ENCODE assay signal across 10 cellular contexts in the genomic region with DNA sequence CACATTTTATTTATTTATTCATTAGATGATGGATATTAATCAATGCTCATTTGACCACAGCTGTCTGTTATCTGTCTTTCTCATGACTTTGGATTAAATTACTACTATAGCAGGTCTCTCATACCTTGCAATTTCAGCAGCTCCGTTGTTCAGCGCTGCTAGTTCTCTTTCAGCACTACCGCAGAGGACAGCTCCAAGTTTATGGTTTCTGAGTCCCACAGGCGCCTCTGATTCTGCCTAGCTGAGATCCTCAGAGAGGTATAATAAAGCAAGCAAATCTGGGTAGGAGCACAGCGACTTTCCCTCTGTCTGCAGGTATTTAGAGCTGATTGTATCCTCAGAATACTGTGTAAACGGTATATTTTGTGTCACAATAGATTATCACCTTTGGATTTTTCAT.
DNase-seq lines count a peak whose midpoint lies in the region; ATAC-seq and TF ChIP-seq lines count a peak whose summit lies in the region.
"Had no signal": no experiment of that assay in that cellular context is flagged by ENCODE, and none has a peak within 500 bp of the region (broad histone marks: within the 10 kb centered on the region; RNA-seq: fewer than 3 reads in every experiment).

No MANE protein-coding gene starts in this region.

- H3K27ac ChIP-seq in breast epithelium (no peak overlapping the region), foreskin keratinocyte (no peak overlapping the region), upper lobe of right lung (no peak overlapping the region)

- no peaks in the 10 kb centered on the region for H3K4me1 ChIP-seq in breast epithelium
- H3K4me1 ChIP-seq in NT2/D1 (ENCODE audit: insufficient read depth, insufficient read length) = no peaks in the 10 kb centered on the region
- H3K4me1 ChIP-seq in foreskin keratinocyte = no peaks in the 10 kb centered on the region
- H3K4me1 ChIP-seq in upper lobe of right lung = no peaks in the 10 kb centered on the region

- H3K9me3 ChIP-seq in breast epithelium = no peaks in the 10 kb centered on the region
- no peaks in the 10 kb centered on the region for H3K9me3 ChIP-seq in NT2/D1 (ENCODE audit: insufficient read depth, low read length)
- no peaks in the 10 kb centered on the region for H3K9me3 ChIP-seq in upper lobe of right lung

- H3K36me3 ChIP-seq in breast epithelium (no peaks in the 10 kb centered on the region), NT2/D1 (ENCODE audit: insufficient read depth, insufficient read length, low read length) (no peaks in the 10 kb centered on the region), upper lobe of right lung (no peaks in the 10 kb centered on the region)

- TF ChIP-seq POLR2A in breast epithelium (IDR thresholded peaks at IDR 0.05) = no peak

- DNase-seq in T47D (ENCODE audit: low read depth in 1 of 2, low spot score in 1 of 2) (peak; percentile 9 to 72), breast epithelium (ENCODE audit: low spot score in 2 of 2) (no peak), NT2/D1 (ENCODE audit: low read depth, low spot score) (peak; percentile 22), foreskin keratinocyte (peak in 1 of 2 donors; percentile 6), upper lobe of right lung (no peak), NCI-H345 (lab: John Stamatoyannopoulos, UW) (no peak), AG08395 (ENCODE audit: low spot score) (no peak)
- DNase-seq: NCI-H1092 treated with DMSO at 0.1 percent for 48 hours had no signal

- in situ Hi-C loops in T47D (cut with HindIII; ENCODE audit: low pct_unique_long_range_greater_than_20kb, low sequenced_read_pairs) = no loop called here

- intact Hi-C loops in breast epithelium (cut with DNase I; ENCODE audit: low total_unique reads) (no loop called here), upper lobe of right lung (cut with DNase I) (no loop called here)

- no peak overlapping the region for H3K9ac ChIP-seq in NT2/D1 (ENCODE audit: insufficient read length, low read depth)

- TF ChIP-seq CTCF in breast epithelium (IDR thresholded peaks at IDR 0.05) = no peak
- TF ChIP-seq CTCF in foreskin keratinocyte (conservative IDR thresholded peaks at IDR 0.05) = no peak
- TF ChIP-seq CTCF in upper lobe of right lung (IDR thresholded peaks at IDR 0.05) = no peak

- no peaks in the 10 kb centered on the region for H3K27me3 ChIP-seq in breast epithelium
- H3K27me3 ChIP-seq in NT2/D1 (ENCODE audit: insufficient read depth, insufficient read length) = no peaks in the 10 kb centered on the region
- no peaks in the 10 kb centered on the region for H3K27me3 ChIP-seq in foreskin keratinocyte
- no peaks in the 10 kb centered on the region for H3K27me3 ChIP-seq in upper lobe of right lung

- H3K4me3 ChIP-seq in breast epithelium (no peak overlapping the region), NT2/D1 (ENCODE audit: insufficient read length, low read depth) (no peak overlapping the region), upper lobe of right lung (no peak overlapping the region)
- H3K4me3 ChIP-seq: lung had no signal

- ATAC-seq in foreskin keratinocyte (peak; percentile 42), upper lobe of right lung (peak; percentile 48), HG03432 (IDR thresholded peaks at IDR 0.05; ENCODE audit: unreplicated experiment) (no peak)

Comparison
In these comparisons a context has a peak if more than half of its experiments do, and no peak if none do; other contexts are left out.
1. DNase-seq: peak in T47D (2 of 2) and NT2/D1 (single experiment); none in breast epithelium (0 of 2), upper lobe of right lung (single experiment), NCI-H345 (single experiment) and AG08395 (single experiment).